In genomic region chr3:143331336-143331735, GRCh38 we compare ENCODE assay signal across 19 cellular contexts.
A peak's percentile ranks its signal among the peaks of the same experiment; 100 is the strongest.
DNase-seq lines count a peak whose midpoint lies in the region; ATAC-seq and TF ChIP-seq lines count a peak whose summit lies in the region.
"Had no signal": no experiment of that assay in that cellular context is flagged by ENCODE, and none has a peak within 500 bp of the region (broad histone marks: within the 10 kb centered on the region; RNA-seq: fewer than 3 reads in every experiment).

No MANE protein-coding gene starts in this region.

- DNase-seq in EH (ENCODE audit: low read depth): peak; percentile 40
- peak; percentile 89 for DNase-seq in NCI-H524 treated with DMSO at 0.1 percent for 48 hours (lab: John Stamatoyannopoulos, UW)
- DNase-seq in chondrocyte (ENCODE audit: low spot score): no peak
- DNase-seq in mesendoderm: no peak
- DNase-seq in HK-2 (ENCODE audit: unreplicated experiment): no peak
- DNase-seq in activated naive CD4-positive, alpha-beta T cell (lab: John Stamatoyannopoulos, UW): no peak
- no peak for DNase-seq in glomerular visceral epithelial cell (ENCODE audit: extremely low spot score)
- DNase-seq: activated CD8-positive, alpha-beta T cell treated with anti-CD3 and anti-CD28 coated beads for 36 hours; activated naive CD8-positive, alpha-beta T cell treated with anti-CD3 and anti-CD28 coated beads, Interleukin-2, amount 50 U/mL, for 24 hours; left cardiac atrium; NCI-H1048; NCI-H2107; NK-92 treated with Interleukin-12 subunit alpha and Interleukin-12 subunit beta, amount 100 ng/mL, for 24 hours; right lobe of liver; stimulated activated CD4-positive, alpha-beta T cell treated with anti-CD3 and anti-CD28 coated beads, Interleukin-2, amount 100 ng/mL, for 24 hours; T-cell had no signal

- no peaks in the 10 kb centered on the region for H3K27me3 ChIP-seq in mesendoderm (ENCODE audit: insufficient read depth, low read length, poor library complexity)
- H3K27me3 ChIP-seq: right lobe of liver had no signal

- no peak overlapping the region for H3K23ac ChIP-seq in mesendoderm (ENCODE audit: low read length)

- H2BK5ac ChIP-seq in mesendoderm (ENCODE audit: low read length): no peak overlapping the region

- no peak for TF ChIP-seq CTCF in chondrocyte (IDR thresholded peaks at IDR 0.05)

- H2BK120ac ChIP-seq in mesendoderm (ENCODE audit: low read depth, low read length): no peak overlapping the region

- H2AK5ac ChIP-seq in mesendoderm (ENCODE audit: low read length): no peak overlapping the region

- H3K4me2 ChIP-seq in mesendoderm (ENCODE audit: low read length): no peak overlapping the region

- H4K8ac ChIP-seq in mesendoderm (ENCODE audit: low read depth, low read length): no peak overlapping the region

- no peak for ATAC-seq in GM18505 (IDR thresholded peaks at IDR 0.05; ENCODE audit: unreplicated experiment)
- ATAC-seq: activated CD8-positive, alpha-beta T cell treated with anti-CD3 and anti-CD28 coated beads for 36 hours; activated naive CD8-positive, alpha-beta T cell treated with anti-CD3 and anti-CD28 coated beads, Interleukin-2, amount 50 U/mL, for 24 hours; K562; left cardiac atrium; T-cell had no signal

- H3K79me2 ChIP-seq in mesendoderm (ENCODE audit: control insufficient read depth, insufficient read depth, low read length): no peaks in the 10 kb centered on the region

- H3K27ac Mint-ChIP-seq in chondrocyte (ENCODE audit: unreplicated experiment): peak overlapping the region; percentile 7
- H3K27ac Mint-ChIP-seq: activated CD8-positive, alpha-beta T cell treated with anti-CD3 and anti-CD28 coated beads for 36 hours; activated naive CD8-positive, alpha-beta T cell treated with anti-CD3 and anti-CD28 coated beads, Interleukin-2, amount 50 U/mL, for 24 hours; T-cell had no signal

- no peaks in the 10 kb centered on the region for H3K4me1 ChIP-seq in mesendoderm (ENCODE audit: control insufficient read depth, low read depth, low read length)

- H3K4me3 ChIP-seq in mesendoderm (ENCODE audit: low read length): no peak overlapping the region
- H3K4me3 ChIP-seq: K562, right lobe of liver had no signal

- no peak overlapping the region for H2BK15ac ChIP-seq in mesendoderm (replicated peaks; ENCODE audit: low read depth)

- no peaks in the 10 kb centered on the region for H3K27me3 Mint-ChIP-seq in chondrocyte (ENCODE audit: low read depth)
- H3K27me3 Mint-ChIP-seq: activated CD8-positive, alpha-beta T cell treated with anti-CD3 and anti-CD28 coated beads for 36 hours; activated naive CD8-positive, alpha-beta T cell treated with anti-CD3 and anti-CD28 coated beads, Interleukin-2, amount 50 U/mL, for 24 hours; T-cell had no signal

- H3K9me3 Mint-ChIP-seq in chondrocyte (ENCODE audit: low read depth): peaks cover 11% of the 10 kb centered on the region
- H3K9me3 Mint-ChIP-seq: activated CD8-positive, alpha-beta T cell treated with anti-CD3 and anti-CD28 coated beads for 36 hours; T-cell had no signal

- no peak overlapping the region for H3K27ac ChIP-seq in mesendoderm (ENCODE audit: low read depth, low read length)
- H3K27ac ChIP-seq: right lobe of liver, VCaP had no signal

- no peak overlapping the region for H4K5ac ChIP-seq in mesendoderm (ENCODE audit: low read length)

- H3K36me3 Mint-ChIP-seq in chondrocyte (ENCODE audit: low read depth): peaks cover 2% of the 10 kb centered on the region

- H3K4ac ChIP-seq in mesendoderm (ENCODE audit: low read depth, low read length): no peak overlapping the region

- peak overlapping the region; percentile 18 for H3K18ac ChIP-seq in mesendoderm (ENCODE audit: low read length)

- peaks cover 48% of the 10 kb centered on the region for H3K4me1 Mint-ChIP-seq in chondrocyte (ENCODE audit: low read depth)

- no peaks in the 10 kb centered on the region for H3K36me3 ChIP-seq in mesendoderm (ENCODE audit: control insufficient read depth, insufficient read depth, low read length)
- H3K36me3 ChIP-seq: right lobe of liver had no signal

- no peak overlapping the region for H3K4me3 Mint-ChIP-seq in chondrocyte (ENCODE audit: unreplicated experiment)
- H3K4me3 Mint-ChIP-seq: activated CD8-positive, alpha-beta T cell treated with anti-CD3 and anti-CD28 coated beads for 36 hours; activated naive CD8-positive, alpha-beta T cell treated with anti-CD3 and anti-CD28 coated beads, Interleukin-2, amount 50 U/mL, for 24 hours; T-cell had no signal

- no CpG with 5 or more reads among the region's 5 CpGs for WGBS in mesendoderm (ENCODE audit: extremely low coverage, insufficient coverage, low lambda C conversion rate)

- no peak overlapping the region for H3K56ac ChIP-seq in mesendoderm (ENCODE audit: low read length)

- no peak overlapping the region for H3K9ac ChIP-seq in mesendoderm (ENCODE audit: low read length)

- TF ChIP-seq POLR2A in GM18505 (IDR thresholded peaks at IDR 0.05; ENCODE audit: borderline replicate concordance, extremely low read depth, insufficient read depth, insufficient read length): no peak

- no peaks in the 10 kb centered on the region for H3K79me1 ChIP-seq in mesendoderm (ENCODE audit: low read length)

Comparison
In these comparisons a context has a peak if more than half of its experiments do, and no peak if none do; other contexts are left out.
1. DNase-seq: peak in EH (single experiment) and NCI-H524 treated with DMSO at 0.1 percent for 48 hours (single experiment); none in chondrocyte (single experiment), mesendoderm (single experiment), HK-2 (single experiment), activated naive CD4-positive, alpha-beta T cell (0 of 4) and glomerular visceral epithelial cell (single experiment).